In the genomic region with DNA sequence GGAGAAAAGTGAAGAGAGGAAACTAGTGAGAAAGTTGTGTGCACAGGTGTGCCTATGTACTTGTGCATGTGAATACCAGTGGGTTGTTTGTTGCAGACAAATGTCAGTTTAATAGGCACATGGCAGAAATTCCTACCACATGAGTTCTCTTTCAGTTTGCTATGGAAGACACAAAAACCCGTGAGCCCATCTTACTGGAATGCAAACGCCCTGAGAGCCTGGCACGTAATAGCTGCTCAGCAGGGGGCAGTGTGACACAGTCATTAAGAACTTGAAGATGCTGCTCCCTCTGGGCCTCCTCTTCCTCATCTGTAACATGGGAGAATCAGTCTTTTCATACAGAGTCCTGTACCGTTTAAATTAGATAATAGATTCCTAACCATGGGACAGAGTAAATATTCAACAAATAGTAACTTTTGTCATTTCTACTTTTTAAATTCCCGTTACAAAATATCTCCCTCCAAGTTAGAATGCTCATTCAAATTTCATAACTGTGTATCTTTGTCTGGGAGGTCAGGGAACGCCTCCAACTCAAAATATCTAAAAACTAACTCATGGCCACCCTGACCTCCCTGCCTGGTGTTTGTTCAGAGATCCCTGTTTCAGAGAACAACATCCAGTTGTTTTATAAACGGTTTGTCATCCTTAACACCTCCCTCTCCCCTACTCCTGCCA, we compare ENCODE assay signal across 8 cellular contexts.
A peak's percentile ranks its signal among the peaks of the same experiment; 100 is the strongest.
DNase-seq lines count a peak whose midpoint lies in the region; ATAC-seq and TF ChIP-seq lines count a peak whose summit lies in the region.

No MANE protein-coding gene starts in this region.

- H3K9me3 Mint-ChIP-seq in activated CD8-positive, alpha-beta T cell treated with anti-CD3 and anti-CD28 coated beads, Interleukin-2, amount 10 ng/mL, durations not matched to agents 7 days and 5 days (ENCODE audit: insufficient read depth): no peaks in the 10 kb centered on the region
- H3K9me3 Mint-ChIP-seq in naive thymus-derived CD4-positive, alpha-beta T cell: peaks cover 0 to 9% (median 2%) of the 10 kb centered on the region in 11 donors

- intact Hi-C loops in left ventricle myocardium inferior (cut with micrococcal nuclease): no loop called here
- intact Hi-C loops in naive thymus-derived CD4-positive, alpha-beta T cell (cut with micrococcal nuclease): loop anchor here in 1 of 2 donors (5.0 kb wide), 1 partner anchor 1076 kb away; no protein-coding TSS in a partner anchor

- H3K27me3 ChIP-seq in left ventricle myocardium inferior (ENCODE audit: low read depth): no peaks in the 10 kb centered on the region
- no peaks in the 10 kb centered on the region for H3K27me3 ChIP-seq in naive thymus-derived CD4-positive, alpha-beta T cell (ENCODE audit: control insufficient read depth in 2 of 2, insufficient read depth in 2 of 2, low read length in 2 of 2)

- H3K4me1 ChIP-seq in left ventricle myocardium inferior: peaks cover 7% of the 10 kb centered on the region
- no peaks in the 10 kb centered on the region for H3K4me1 ChIP-seq in naive thymus-derived CD4-positive, alpha-beta T cell (ENCODE audit: control insufficient read depth in 2 of 2, insufficient read depth in 2 of 2, low read length in 2 of 2)

- H3K36me3 ChIP-seq in left ventricle myocardium inferior: no peaks in the 10 kb centered on the region
- H3K36me3 ChIP-seq in naive thymus-derived CD4-positive, alpha-beta T cell (ENCODE audit: control insufficient read depth in 2 of 3, insufficient read depth in 3 of 3, low read length in 3 of 3): no peaks in the 10 kb centered on the region

- H3K27ac ChIP-seq in left ventricle myocardium inferior (replicated peaks): peak overlapping the region; percentile 44
- no peak overlapping the region for H3K27ac ChIP-seq in naive thymus-derived CD4-positive, alpha-beta T cell (ENCODE audit: low read depth, low read length)

- TF ChIP-seq CTCF in left ventricle myocardium inferior (IDR thresholded peaks at IDR 0.05; ENCODE audit: borderline replicate concordance): peak; percentile 74

- peaks cover 12% of the 10 kb centered on the region for H3K9me3 ChIP-seq in left ventricle myocardium inferior (replicated peaks)
- no peaks in the 10 kb centered on the region for H3K9me3 ChIP-seq in naive thymus-derived CD4-positive, alpha-beta T cell (ENCODE audit: control insufficient read depth in 2 of 3, low read length in 3 of 3)

- POLR2A ChIA-PET in activated CD8-positive, alpha-beta T cell treated with anti-CD3 and anti-CD28 coated beads, Interleukin-2, amount 10 ng/mL, durations not matched to agents 7 days and 5 days (lab: Charles Lee): no interaction called here
- POLR2A ChIA-PET in naive thymus-derived CD4-positive, alpha-beta T cell (lab: Charles Lee): no interaction called here

- CTCF ChIA-PET in activated CD8-positive, alpha-beta T cell treated with anti-CD3 and anti-CD28 coated beads, Interleukin-2, amount 10 ng/mL, durations not matched to agents 7 days and 5 days (lab: Charles Lee): no interaction called here
- CTCF ChIA-PET in naive thymus-derived CD4-positive, alpha-beta T cell (lab: Charles Lee): no interaction called here

- H3K4me3 ChIP-seq in left ventricle myocardium inferior (no peak overlapping the region), skeletal muscle cell (ENCODE audit: low read depth, low read length) (no peak overlapping the region)
- H3K4me3 ChIP-seq in naive thymus-derived CD4-positive, alpha-beta T cell (ENCODE audit: low read length): no peak overlapping the region

- no peak overlapping the region for H3K4me3 Mint-ChIP-seq in activated CD8-positive, alpha-beta T cell treated with anti-CD3 and anti-CD28 coated beads, Interleukin-2, amount 10 ng/mL, durations not matched to agents 7 days and 5 days
- H3K4me3 Mint-ChIP-seq in naive thymus-derived CD4-positive, alpha-beta T cell: no peak overlapping the region

- no peaks in the 10 kb centered on the region for H3K36me3 Mint-ChIP-seq in activated CD8-positive, alpha-beta T cell treated with anti-CD3 and anti-CD28 coated beads, Interleukin-2, amount 10 ng/mL, durations not matched to agents 7 days and 5 days (ENCODE audit: low read depth)
- H3K36me3 Mint-ChIP-seq in naive thymus-derived CD4-positive, alpha-beta T cell: no peaks in the 10 kb centered on the region

- ATAC-seq in activated CD8-positive, alpha-beta T cell treated with anti-CD3 and anti-CD28 coated beads, Interleukin-2, amount 10 ng/mL, durations not matched to agents 7 days and 5 days: no peak
- no peak for ATAC-seq in naive thymus-derived CD4-positive, alpha-beta T cell
- ATAC-seq in HG03175 (IDR thresholded peaks at IDR 0.05; ENCODE audit: unreplicated experiment): no peak

- no peak overlapping the region for H3K27ac Mint-ChIP-seq in activated CD8-positive, alpha-beta T cell treated with anti-CD3 and anti-CD28 coated beads, Interleukin-2, amount 10 ng/mL, durations not matched to agents 7 days and 5 days
- no peak overlapping the region for H3K27ac Mint-ChIP-seq in naive thymus-derived CD4-positive, alpha-beta T cell

- no peaks in the 10 kb centered on the region for H3K4me1 Mint-ChIP-seq in activated CD8-positive, alpha-beta T cell treated with anti-CD3 and anti-CD28 coated beads, Interleukin-2, amount 10 ng/mL, durations not matched to agents 7 days and 5 days (ENCODE audit: low read depth)
- H3K4me1 Mint-ChIP-seq in naive thymus-derived CD4-positive, alpha-beta T cell: no peaks in the 10 kb centered on the region

- DNase-seq in NCI-H146 (lab: John Stamatoyannopoulos, UW) (peak; percentile 8), NCI-H146 treated with DMSO at 0.1 percent for 48 hours (lab: John Stamatoyannopoulos, UW; ENCODE audit: unreplicated experiment) (no peak), LoVo (ENCODE audit: low spot score) (peak; percentile 68), left ventricle myocardium inferior (peak; percentile 70), skeletal muscle cell (ENCODE audit: low read depth) (peak; percentile 33)
- peak; percentile 21 for DNase-seq in activated CD8-positive, alpha-beta T cell treated with anti-CD3 and anti-CD28 coated beads, Interleukin-2, amount 10 ng/mL, durations not matched to agents 7 days and 5 days
- DNase-seq in naive thymus-derived CD4-positive, alpha-beta T cell: no peak

- H3K27me3 Mint-ChIP-seq in activated CD8-positive, alpha-beta T cell treated with anti-CD3 and anti-CD28 coated beads, Interleukin-2, amount 10 ng/mL, durations not matched to agents 7 days and 5 days (ENCODE audit: low read depth): no peaks in the 10 kb centered on the region
- H3K27me3 Mint-ChIP-seq in naive thymus-derived CD4-positive, alpha-beta T cell: peaks cover 0 to 17% (median 7%) of the 10 kb centered on the region in 5 donors

Comparison
In these comparisons a context has a peak if more than half of its experiments do, and no peak if none do; other contexts are left out.
1. DNase-seq: peak in NCI-H146 (single experiment), LoVo (single experiment), activated CD8-positive, alpha-beta T cell treated with anti-CD3 and anti-CD28 coated beads, Interleukin-2, amount 10 ng/mL, durations not matched to agents 7 days and 5 days (single experiment), left ventricle myocardium inferior (single experiment) and skeletal muscle cell (single experiment); none in NCI-H146 treated with DMSO at 0.1 percent for 48 hours (single experiment) and naive thymus-derived CD4-positive, alpha-beta T cell (0 of 9).